24 cellular contexts compared by ENCODE assay signal in genomic region chr2:9775999-9776685, GRCh38.
"Had no signal": no experiment of that assay in that cellular context is flagged by ENCODE, and none has a peak within 500 bp of the region (broad histone marks: within the 10 kb centered on the region; RNA-seq: fewer than 3 reads in every experiment).

No MANE protein-coding gene starts in this region.

- H3K27ac ChIP-seq: PC-9, SJCRH30, VCaP had no signal

- H3K27me3 ChIP-seq: MG63 had no signal

- DNase-seq: activated CD4-positive, alpha-beta memory T cell treated with anti-CD3 and anti-CD28 coated beads for 36 hours; activated CD4-positive, alpha-beta T cell treated with anti-CD3 and anti-CD28 coated beads, Interleukin-2, amount 10 ng/mL, durations not matched to agents 7 days and 5 days; activated CD4-positive, CD25-positive, alpha-beta regulatory T cell; activated CD8-positive, alpha-beta memory T cell treated with anti-CD3 and anti-CD28 coated beads for 24 hours; activated effector memory CD4-positive, alpha-beta T cell treated with anti-CD3 and anti-CD28 coated beads, Interleukin-2, amount 50 U/mL, for 16 hours; activated naive CD4-positive, alpha-beta T cell treated with Interleukin-2 at 50 U/mL for 16 hours; activated naive CD8-positive, alpha-beta T cell treated with anti-CD3 and anti-CD28 coated beads, Interleukin-2, amount 50 U/mL, for 24 hours; activated T-cell treated with anti-CD3 and anti-CD28 coated beads, Interleukin-2, amount 50 U/mL, for 4 hours; amniotic stem cell; MG63; NCI-H1105; NCI-H146; NCI-H187 treated with DMSO at 0.1 percent for 48 hours; NCI-H2081 treated with DMSO at 0.1 percent for 48 hours; NCI-H446; NCI-H524; PC-9; SJCRH30; T-helper 2 cell had no signal

- H3K9me3 ChIP-seq: MG63, SJCRH30 had no signal

- H3K4me3 ChIP-seq: MG63, PC-9, SJCRH30 had no signal

- H3K9me3 Mint-ChIP-seq: activated CD4-positive, alpha-beta memory T cell treated with anti-CD3 and anti-CD28 coated beads for 36 hours; activated CD4-positive, alpha-beta T cell treated with anti-CD3 and anti-CD28 coated beads, Interleukin-2, amount 10 ng/mL, durations not matched to agents 7 days and 5 days; activated naive CD4-positive, alpha-beta T cell treated with anti-CD3 and anti-CD28 coated beads, Interleukin-2, amount 50 U/mL, for 72 hours; activated naive CD8-positive, alpha-beta T cell treated with anti-CD3 and anti-CD28 coated beads, Interleukin-2, amount 50 U/mL, for 24 hours; activated T-cell treated with anti-CD3 and anti-CD28 coated beads, Interleukin-2, amount 50 U/mL, for 4 hours; central memory CD8-positive, alpha-beta T cell had no signal

- H3K36me3 Mint-ChIP-seq: activated CD4-positive, alpha-beta memory T cell treated with anti-CD3 and anti-CD28 coated beads for 36 hours; activated naive CD4-positive, alpha-beta T cell treated with anti-CD3 and anti-CD28 coated beads, Interleukin-2, amount 50 U/mL, for 72 hours; brain had no signal

- H3K27ac Mint-ChIP-seq: activated CD4-positive, alpha-beta memory T cell treated with anti-CD3 and anti-CD28 coated beads for 36 hours; activated CD4-positive, alpha-beta T cell treated with anti-CD3 and anti-CD28 coated beads, Interleukin-2, amount 10 ng/mL, durations not matched to agents 7 days and 5 days; activated naive CD8-positive, alpha-beta T cell treated with anti-CD3 and anti-CD28 coated beads, Interleukin-2, amount 50 U/mL, for 24 hours; IgD-negative memory B cell had no signal

- H3K27me3 Mint-ChIP-seq: activated CD4-positive, alpha-beta memory T cell treated with anti-CD3 and anti-CD28 coated beads for 36 hours; activated naive CD8-positive, alpha-beta T cell treated with anti-CD3 and anti-CD28 coated beads, Interleukin-2, amount 50 U/mL, for 24 hours; central memory CD8-positive, alpha-beta T cell had no signal

- H3K36me3 ChIP-seq: MG63, SJCRH30 had no signal

- H3K4me3 Mint-ChIP-seq: activated CD4-positive, alpha-beta memory T cell treated with anti-CD3 and anti-CD28 coated beads for 36 hours; activated CD4-positive, alpha-beta T cell treated with anti-CD3 and anti-CD28 coated beads, Interleukin-2, amount 10 ng/mL, durations not matched to agents 7 days and 5 days; activated naive CD8-positive, alpha-beta T cell treated with anti-CD3 and anti-CD28 coated beads, Interleukin-2, amount 50 U/mL, for 24 hours; activated T-cell treated with anti-CD3 and anti-CD28 coated beads, Interleukin-2, amount 50 U/mL, for 4 hours; brain; central memory CD8-positive, alpha-beta T cell; IgD-negative memory B cell had no signal
